In genomic region chr4:115956054-115956796, GRCh38 we compare ENCODE assay signal across 8 cellular contexts.
A peak's percentile ranks its signal among the peaks of the same experiment; 100 is the strongest.
DNase-seq lines count a peak whose midpoint lies in the region; ATAC-seq and TF ChIP-seq lines count a peak whose summit lies in the region.
"Not testable (repeated sequence)": the region's sequence is repeated elsewhere in the genome, so short reads cannot be mapped to it uniquely, and the experiment has no call there.

No MANE protein-coding gene starts in this region.

- H3K27me3 Mint-ChIP-seq in memory B cell = not testable (repeated sequence)

- not testable (repeated sequence) for H3K36me3 Mint-ChIP-seq in memory B cell

- TF ChIP-seq POLR2A in GM18505 (IDR thresholded peaks at IDR 0.05; ENCODE audit: borderline replicate concordance, extremely low read depth, insufficient read depth, insufficient read length) = not testable (repeated sequence)

- not testable (repeated sequence) for DNase-seq in memory B cell (ENCODE audit: low spot score in 2 of 2)

- peak overlapping the region; percentile 55 for H3K27ac Mint-ChIP-seq in memory B cell

- H3K4me3 Mint-ChIP-seq in memory B cell = not testable (repeated sequence)

- H3K4me1 Mint-ChIP-seq in memory B cell = not testable (repeated sequence)

- peak; percentile 48 for ATAC-seq in GM18505 (IDR thresholded peaks at IDR 0.05; ENCODE audit: unreplicated experiment)
- peak; percentile 81 for ATAC-seq in GM18907 (IDR thresholded peaks at IDR 0.05; ENCODE audit: unreplicated experiment)
- ATAC-seq in GM19372 (IDR thresholded peaks at IDR 0.05; ENCODE audit: low read depth, unreplicated experiment) = peak; percentile 59
- ATAC-seq in GM21619 (IDR thresholded peaks at IDR 0.05; ENCODE audit: unreplicated experiment) = peak; percentile 42
- peak; percentile 60 for ATAC-seq in HG02678 (IDR thresholded peaks at IDR 0.05; ENCODE audit: unreplicated experiment)
- peak; percentile 59 for ATAC-seq in HG03064 (IDR thresholded peaks at IDR 0.05; ENCODE audit: low read depth, unreplicated experiment)
- peak; percentile 63 for ATAC-seq in HG03442 (IDR thresholded peaks at IDR 0.05; ENCODE audit: unreplicated experiment)
- ATAC-seq in memory B cell (ENCODE audit: low read depth) = peak; percentile 41

- H3K9me3 Mint-ChIP-seq in memory B cell = not testable (repeated sequence)
